Comparison of ENCODE assay signal across 19 cellular contexts in the genomic region with DNA sequence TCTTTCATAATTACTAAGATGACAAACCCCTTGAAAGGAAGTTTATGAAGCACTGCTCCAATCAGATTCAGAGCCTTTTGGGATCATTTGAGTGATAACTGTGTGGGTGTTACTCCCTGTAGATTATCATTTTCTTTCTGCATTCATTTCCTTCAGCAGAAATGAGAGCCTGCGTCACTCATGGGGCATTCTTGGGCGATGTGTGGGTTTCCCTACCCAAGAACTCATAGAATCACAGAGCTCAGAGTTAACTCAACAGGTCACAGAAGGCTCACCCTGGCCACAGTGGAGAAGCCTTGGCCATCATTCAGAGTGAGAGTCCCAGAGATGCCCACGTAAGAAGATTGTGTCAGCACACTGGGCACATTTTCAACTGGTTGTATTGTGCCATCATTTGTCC.
DNase-seq lines count a peak whose midpoint lies in the region; ATAC-seq and TF ChIP-seq lines count a peak whose summit lies in the region.
"Had no signal": no experiment of that assay in that cellular context is flagged by ENCODE, and none has a peak within 500 bp of the region (broad histone marks: within the 10 kb centered on the region; RNA-seq: fewer than 3 reads in every experiment).

No MANE protein-coding gene starts in this region.

- H3K4me2 ChIP-seq in OCI-LY7 (ENCODE audit: low read length), result no peak overlapping the region
- H3K4me2 ChIP-seq: A549, BLaER1 had no signal

- no peaks in the 10 kb centered on the region for H3K9me2 ChIP-seq in OCI-LY7 (ENCODE audit: insufficient read depth, low read length)

- no peak for DNase-seq in activated CD4-positive, alpha-beta T cell treated with anti-CD3 and anti-CD28 coated beads for 36 hours
- no peak for DNase-seq in activated CD4-positive, alpha-beta T cell treated with anti-CD3 and anti-CD28 coated beads for 48 hours
- DNase-seq in fibroblast of gingiva (ENCODE audit: low read depth) (peak; percentile 10), putamen (ENCODE audit: low spot score) (peak; percentile 70), mucosa of gallbladder (ENCODE audit: low spot score) (no peak), OCI-LY7 (ENCODE audit: low spot score) (no peak)
- no peak for DNase-seq in natural killer cell treated with Interleukin-12 subunit alpha and Interleukin-12 subunit beta and Interleukin-15 and Interleukin-18, amount 100 ng/mL, for 72 hours (ENCODE audit: low spot score)
- DNase-seq: Calu3; CD4-positive, alpha-beta memory T cell; DMS79 treated with DMSO at 0.1 percent for 48 hours; GOT3; H7; HFFc6 had no signal

- peaks cover 11% of the 10 kb centered on the region for H3K27me3 Mint-ChIP-seq in activated CD4-positive, alpha-beta T cell treated with anti-CD3 and anti-CD28 coated beads for 36 hours
- peaks cover 33 to 35% of the 10 kb centered on the region in 2 donors for H3K27me3 Mint-ChIP-seq in natural killer cell treated with Interleukin-12 subunit alpha and Interleukin-12 subunit beta and Interleukin-15 and Interleukin-18, amount 100 ng/mL, for 72 hours

- H3K4me1 ChIP-seq in OCI-LY7 (ENCODE audit: insufficient read depth, low read length, poor library complexity, severe bottlenecking), result no peaks in the 10 kb centered on the region
- H3K4me1 ChIP-seq: A549, BLaER1 had no signal

- CTCF ChIA-PET in activated CD4-positive, alpha-beta T cell treated with anti-CD3 and anti-CD28 coated beads for 36 hours (lab: Charles Lee), result interaction anchor here (0.7 kb wide), 1 partner anchor 350 kb away, joined by 3 read pairs; no protein-coding TSS in a partner anchor
- CTCF ChIA-PET in OCI-LY7 (lab: Charles Lee; ENCODE audit: unreplicated experiment), result no interaction called here

- H3K36me3 ChIP-seq in OCI-LY7 (ENCODE audit: insufficient read depth, low read length), result no peaks in the 10 kb centered on the region
- H3K36me3 ChIP-seq: BLaER1 had no signal

- TF ChIP-seq CTCF in OCI-LY7 (conservative IDR thresholded peaks at IDR 0.05; ENCODE audit: low read length), result no peak

- BruUV-seq in OCI-LY7 (replicated peaks; lab: Mats Ljungman, UMichigan), result no TSS peak

- H3K27ac ChIP-seq in OCI-LY7 (ENCODE audit: low read depth, low read length, poor library complexity, severe bottlenecking), result no peak overlapping the region
- H3K27ac ChIP-seq: 22Rv1, A549, BLaER1 had no signal

- H3K4me1 Mint-ChIP-seq in activated CD4-positive, alpha-beta T cell treated with anti-CD3 and anti-CD28 coated beads for 36 hours, result peaks cover 2% of the 10 kb centered on the region
- H3K4me1 Mint-ChIP-seq in natural killer cell treated with Interleukin-12 subunit alpha and Interleukin-12 subunit beta and Interleukin-15 and Interleukin-18, amount 100 ng/mL, for 72 hours (ENCODE audit: low read depth in 2 of 2), result no peaks in the 10 kb centered on the region
- H3K4me1 Mint-ChIP-seq: CD14-positive monocyte; CD4-positive, alpha-beta memory T cell had no signal

- H3K9me3 Mint-ChIP-seq in activated CD4-positive, alpha-beta T cell treated with anti-CD3 and anti-CD28 coated beads for 36 hours (ENCODE audit: low read depth), result no peaks in the 10 kb centered on the region
- H3K9me3 Mint-ChIP-seq in natural killer cell treated with Interleukin-12 subunit alpha and Interleukin-12 subunit beta and Interleukin-15 and Interleukin-18, amount 100 ng/mL, for 72 hours, result no peaks in the 10 kb centered on the region
- H3K9me3 Mint-ChIP-seq: HFFc6 had no signal

- no peaks in the 10 kb centered on the region for H3K36me3 Mint-ChIP-seq in activated CD4-positive, alpha-beta T cell treated with anti-CD3 and anti-CD28 coated beads for 36 hours (ENCODE audit: low read depth)
- H3K36me3 Mint-ChIP-seq in natural killer cell treated with Interleukin-12 subunit alpha and Interleukin-12 subunit beta and Interleukin-15 and Interleukin-18, amount 100 ng/mL, for 72 hours, result no peaks in the 10 kb centered on the region
- H3K36me3 Mint-ChIP-seq: CD14-positive monocyte; CD4-positive, alpha-beta memory T cell had no signal

- peak; percentile 39 for ATAC-seq in activated CD4-positive, alpha-beta T cell treated with anti-CD3 and anti-CD28 coated beads for 36 hours
- ATAC-seq in natural killer cell treated with Interleukin-12 subunit alpha and Interleukin-12 subunit beta and Interleukin-15 and Interleukin-18, amount 100 ng/mL, for 72 hours, result no peak
- ATAC-seq: A549, GM12878, HCT116 had no signal

- POLR2A ChIA-PET in activated CD4-positive, alpha-beta T cell treated with anti-CD3 and anti-CD28 coated beads for 36 hours (lab: Charles Lee), result no interaction called here
- POLR2A ChIA-PET in OCI-LY7 (lab: Charles Lee), result interaction anchor here (0.6 kb wide), 1 partner anchor 390 kb away, joined by 4 read pairs; no protein-coding TSS in a partner anchor

- H3K4me3 ChIP-seq in OCI-LY7 (ENCODE audit: low read depth, low read length, poor library complexity, severe bottlenecking), result no peak overlapping the region
- H3K4me3 ChIP-seq: A549, BLaER1, GM12878 had no signal

- no peak overlapping the region for H3K27ac Mint-ChIP-seq in activated CD4-positive, alpha-beta T cell treated with anti-CD3 and anti-CD28 coated beads for 36 hours
- H3K27ac Mint-ChIP-seq in natural killer cell treated with Interleukin-12 subunit alpha and Interleukin-12 subunit beta and Interleukin-15 and Interleukin-18, amount 100 ng/mL, for 72 hours, result no peak overlapping the region
- H3K27ac Mint-ChIP-seq: CD14-positive monocyte; CD4-positive, alpha-beta memory T cell; HFFc6 had no signal

- H3K79me2 ChIP-seq in OCI-LY7 (ENCODE audit: insufficient read depth, low read depth, low read length), result no peaks in the 10 kb centered on the region

- intact Hi-C loops in activated CD4-positive, alpha-beta T cell treated with anti-CD3 and anti-CD28 coated beads for 36 hours (cut with DNase I, micrococcal nuclease), result no loop called here
- intact Hi-C loops in OCI-LY7 (cut with micrococcal nuclease; ENCODE audit: unreplicated experiment), result no loop called here

- no peak overlapping the region for H2AFZ ChIP-seq in OCI-LY7 (ENCODE audit: low read length)

- H4K20me1 ChIP-seq in OCI-LY7 (ENCODE audit: insufficient read depth, low read length), result no peaks in the 10 kb centered on the region; the same call in 1 of the 2 replicates
- H4K20me1 ChIP-seq: BLaER1 had no signal

- no peak overlapping the region for H3K4me3 Mint-ChIP-seq in activated CD4-positive, alpha-beta T cell treated with anti-CD3 and anti-CD28 coated beads for 36 hours
- no peak overlapping the region for H3K4me3 Mint-ChIP-seq in natural killer cell treated with Interleukin-12 subunit alpha and Interleukin-12 subunit beta and Interleukin-15 and Interleukin-18, amount 100 ng/mL, for 72 hours
- H3K4me3 Mint-ChIP-seq: CD14-positive monocyte; CD4-positive, alpha-beta memory T cell; HFFc6 had no signal

- no peaks in the 10 kb centered on the region for H3K9me3 ChIP-seq in OCI-LY7 (ENCODE audit: low read length)
- H3K9me3 ChIP-seq: A549, BLaER1 had no signal

Comparison
In these comparisons a context has a peak if more than half of its experiments do, and no peak if none do; other contexts are left out.
1. DNase-seq: peak in fibroblast of gingiva (single experiment) and putamen (single experiment); none in activated CD4-positive, alpha-beta T cell treated with anti-CD3 and anti-CD28 coated beads for 36 hours (single experiment), activated CD4-positive, alpha-beta T cell treated with anti-CD3 and anti-CD28 coated beads for 48 hours (single experiment), mucosa of gallbladder (single experiment), natural killer cell treated with Interleukin-12 subunit alpha and Interleukin-12 subunit beta and Interleukin-15 and Interleukin-18, amount 100 ng/mL, for 72 hours (single experiment) and OCI-LY7 (single experiment).